Comparison of ENCODE assay signal across 8 cellular contexts in genomic region chr9:79571309-79572031, GRCh38.
DNase-seq lines count a peak whose midpoint lies in the region; ATAC-seq and FAIRE-seq lines count a peak whose summit lies in the region.

TSS of gene TLE4 (plus strand) at chr9:79571965. CDS start at chr9:79572791, 826 bp downstream.

- H3K9me3 Mint-ChIP-seq in memory B cell = no peaks in the 10 kb centered on the region

- H3K36me3 ChIP-seq in endocrine pancreas (ENCODE audit: control insufficient read depth, insufficient read depth, low read length) = no peaks in the 10 kb centered on the region

- peaks cover 3% of the 10 kb centered on the region for H3K27me3 Mint-ChIP-seq in memory B cell

- H3K4me3 Mint-ChIP-seq in memory B cell = peak within 1 kb of the TSS; percentile 91

- FAIRE-seq in HTR-8/SVneo (lab: Jason Lieb, UNC) = peak; percentile 86

- H3K27ac Mint-ChIP-seq in memory B cell = no peak within 1 kb of the TSS

- H3K4me1 Mint-ChIP-seq in memory B cell = peaks cover 22% of the 10 kb centered on the region

- no peaks in the 10 kb centered on the region for H3K4me1 ChIP-seq in endocrine pancreas (ENCODE audit: control insufficient read depth, insufficient read depth, low read length)

- DNase-seq in COR-L47 (lab: John Stamatoyannopoulos, UW) = peak; percentile 100
- peak; percentile 87 for DNase-seq in HTR-8/SVneo (ENCODE audit: insufficient read length, low spot score)
- peak; percentile 97 for DNase-seq in NOMO-1 treated with DMSO at 0.1 percent for 48 hours (lab: John Stamatoyannopoulos, UW; ENCODE audit: unreplicated experiment)
- DNase-seq in activated CD8-positive, alpha-beta memory T cell treated with anti-CD3 and anti-CD28 coated beads, Interleukin-2, amount 50 U/mL, for 1 hour (ENCODE audit: extremely low read depth) = peak; percentile 100
- DNase-seq in memory B cell (ENCODE audit: low spot score in 2 of 2) = peak; percentile 94 to 100
- DNase-seq in stimulated activated CD8-positive, alpha-beta memory T cell treated with anti-CD3 and anti-CD28 coated beads, Interleukin-12 subunit alpha, Interleukin-12 subunit beta, amount 100 ng/mL, for 1 hour (ENCODE audit: low read depth) = peak; percentile 100

- no peaks in the 10 kb centered on the region for H3K27me3 ChIP-seq in endocrine pancreas (ENCODE audit: control insufficient read depth, insufficient read depth, low read length)

- ATAC-seq in GM21367 (IDR thresholded peaks at IDR 0.05; ENCODE audit: unreplicated experiment) (peak; percentile 87), memory B cell (ENCODE audit: low read depth) (peak; percentile 78)

- H3K4me3 ChIP-seq in endocrine pancreas (ENCODE audit: control insufficient read depth, insufficient read depth, low read length) = peak within 1 kb of the TSS; percentile 84

- H3K36me3 Mint-ChIP-seq in memory B cell = peaks cover 2% of the 10 kb centered on the region

- no peaks in the 10 kb centered on the region for H3K9me3 ChIP-seq in endocrine pancreas (ENCODE audit: control insufficient read depth, low read length)

- peak within 1 kb of the TSS; percentile 72 for H3K9ac ChIP-seq in endocrine pancreas (ENCODE audit: control insufficient read depth, insufficient read depth, low read length)

Comparison
In these comparisons a context has a peak if more than half of its experiments do, and no peak if none do; other contexts are left out.
1. Peak in every context shown above with its lines: DNase-seq, ATAC-seq and H3K4me3 ChIP-seq.